In the genomic region with DNA sequence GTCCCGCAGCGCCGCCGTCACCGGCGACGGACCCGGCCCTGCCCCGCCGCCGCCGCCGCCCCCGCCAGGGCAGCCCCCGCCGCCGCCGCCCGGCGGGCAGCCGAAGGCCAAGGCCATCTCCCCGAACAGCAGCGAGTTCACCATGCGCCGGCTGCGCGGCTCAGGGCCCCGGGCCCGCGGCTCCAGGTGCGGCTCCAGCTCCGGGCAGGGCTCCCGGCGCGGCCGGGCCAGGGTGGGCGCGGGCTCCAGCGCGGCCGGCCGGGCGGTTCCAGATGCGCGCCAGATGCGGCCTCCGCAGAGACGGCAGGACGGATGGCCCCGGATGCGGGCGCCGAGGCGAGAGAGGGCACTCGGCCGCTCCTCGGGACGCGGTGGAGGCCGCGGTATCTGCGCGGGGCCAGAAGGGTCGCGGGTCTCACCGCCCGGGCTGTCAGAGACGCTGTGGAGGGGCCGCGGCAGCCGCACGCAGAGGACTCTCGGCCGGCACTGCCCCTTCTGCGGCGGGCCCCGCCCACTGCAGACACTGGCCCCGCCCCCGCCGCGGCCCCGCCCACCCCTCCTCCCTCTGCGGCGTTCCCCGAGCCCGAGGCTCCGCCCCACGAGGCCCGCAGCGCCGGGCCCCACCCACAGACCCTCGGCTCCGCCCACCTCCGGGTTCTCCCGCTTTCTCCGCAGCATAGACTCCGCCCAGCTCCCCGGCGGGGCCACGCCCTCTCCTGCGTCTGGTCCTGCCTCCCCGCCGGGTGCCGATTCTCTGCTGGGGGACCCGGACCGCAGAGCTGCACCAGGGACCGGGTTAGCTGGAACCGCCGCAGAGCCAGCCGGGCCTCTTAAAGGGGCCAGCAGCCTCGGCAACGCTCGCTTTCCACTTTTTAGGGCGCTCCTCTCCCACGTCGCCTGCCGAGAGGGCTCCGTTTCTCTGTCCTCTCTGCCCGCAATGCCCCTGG, we compare ENCODE assay signal across 8 cellular contexts. TPM values are rescaled to one million over a fixed set of nuclear protein-coding genes. Genes with fewer than 3 reads are reported as not detected.
DNase-seq lines count a peak whose midpoint lies in the region; ATAC-seq and TF ChIP-seq lines count a peak whose summit lies in the region.

TSS of gene IFFO2 (minus strand) at position 488 of the 947 bp plus-strand sequence. CDS start at position 144, 344 bp downstream.

- TF ChIP-seq CTCF in BJ (IDR thresholded peaks at IDR 0.05; ENCODE audit: insufficient read depth, low read depth, low read length) (no peak), right lobe of liver (IDR thresholded peaks at IDR 0.05) (no peak)

- peaks cover 29% of the 10 kb centered on the region for H3K36me3 Mint-ChIP-seq in activated CD4-positive, alpha-beta memory T cell treated with anti-CD3 and anti-CD28 coated beads for 36 hours

- DNase-seq in BJ (ENCODE audit: low read depth) (peak; percentile 50), GM19238 (ENCODE audit: insufficient read length, low spot score) (peak; percentile 98), NCI-H748 treated with DMSO at 0.1 percent for 48 hours (lab: John Stamatoyannopoulos, UW) (peak; percentile 69), dermis microvascular lymphatic vessel endothelial cell (ENCODE audit: low read depth in 2 of 2) (peak; percentile 75 to 94), right lobe of liver (peak; percentile 99 to 100 (median 99))
- DNase-seq in activated CD4-positive, alpha-beta memory T cell treated with anti-CD3 and anti-CD28 coated beads for 36 hours = peak; percentile 98
- peak; percentile 100 for DNase-seq in stimulated activated CD4-positive, alpha-beta T cell treated with anti-CD3 and anti-CD28 coated beads, Interleukin-4, amount 100 ng/mL, for 1 hour

- H3K4me3 Mint-ChIP-seq in activated CD4-positive, alpha-beta memory T cell treated with anti-CD3 and anti-CD28 coated beads for 36 hours = peak within 1 kb of the TSS; percentile 84

- CTCF ChIA-PET in BJ (lab: Yijun Ruan, JAX) = interaction anchor here (1.4 to 4.7 kb wide), 6 partner anchors 11 to 49 kb away, joined by 4 to 26 read pairs (median 12); no protein-coding TSS in a partner anchor
- CTCF ChIA-PET in activated CD4-positive, alpha-beta memory T cell treated with anti-CD3 and anti-CD28 coated beads for 36 hours (lab: Charles Lee) = interaction anchor here (0.6 to 6.9 kb wide), 11 partner anchors 9 to 119 kb away, joined by 3 to 55 read pairs (median 4); no protein-coding TSS in a partner anchor

- H3K27me3 ChIP-seq in BJ (ENCODE audit: control insufficient read depth, insufficient read depth, low read length) = 0 out of 2 replicates have a peak, but pooled peaks cover 2% of the 10 kb centered on the region
- H3K27me3 ChIP-seq in right lobe of liver = no peaks in the 10 kb centered on the region

- H3K36me3 ChIP-seq in BJ (ENCODE audit: control insufficient read depth, insufficient read depth, low read length) (0 out of 2 replicates have a peak, but pooled peaks cover 1% of the 10 kb centered on the region), right lobe of liver (no peaks in the 10 kb centered on the region)

- ATAC-seq in HG03432 (IDR thresholded peaks at IDR 0.05; ENCODE audit: unreplicated experiment) (peak; percentile 70), right lobe of liver (peak; percentile 92 to 98 (median 96))

- H3K9me3 ChIP-seq in right lobe of liver = no peaks in the 10 kb centered on the region

- peak within 1 kb of the TSS; percentile 26 to 88 (median 47) for H3K27ac ChIP-seq in right lobe of liver

- peaks cover 2% of the 10 kb centered on the region for H3K27me3 Mint-ChIP-seq in activated CD4-positive, alpha-beta memory T cell treated with anti-CD3 and anti-CD28 coated beads for 36 hours

- H3K4me1 ChIP-seq in right lobe of liver = peaks cover 0 to 35% (median 10%) of the 10 kb centered on the region in 4 donors

- TF ChIP-seq POLR2A in right lobe of liver (IDR thresholded peaks at IDR 0.05) = peak; percentile 95

- H3K4me1 Mint-ChIP-seq in activated CD4-positive, alpha-beta memory T cell treated with anti-CD3 and anti-CD28 coated beads for 36 hours (ENCODE audit: low read depth) = peaks cover 45% of the 10 kb centered on the region

- intact Hi-C loops in activated CD4-positive, alpha-beta memory T cell treated with anti-CD3 and anti-CD28 coated beads for 36 hours (cut with micrococcal nuclease) = loop anchor here (10.0 kb wide), 1 partner anchor 528 kb away; the partner anchor contains the start of gene CAPZB
- intact Hi-C loops in right lobe of liver (cut with DNase I) = loop anchor here in 1 of 2 donors (10.0 kb wide), 1 partner anchor 48 kb away; no protein-coding TSS in a partner anchor

- no peaks in the 10 kb centered on the region for H3K9me3 Mint-ChIP-seq in activated CD4-positive, alpha-beta memory T cell treated with anti-CD3 and anti-CD28 coated beads for 36 hours

- POLR2A ChIA-PET in BJ (lab: Charles Lee) = interaction anchor here (0.6 to 1.1 kb wide), 2 partner anchors 11 to 1082 kb away, joined by 3 read pairs; no protein-coding TSS in a partner anchor
- POLR2A ChIA-PET in activated CD4-positive, alpha-beta memory T cell treated with anti-CD3 and anti-CD28 coated beads for 36 hours (lab: Charles Lee) = interaction anchor here (0.6 to 9.3 kb wide), 11 partner anchors 8 to 58 kb away, joined by 3 to 225 read pairs (median 3); partner anchors contain the start of gene ALDH4A1

- H3K27ac Mint-ChIP-seq in activated CD4-positive, alpha-beta memory T cell treated with anti-CD3 and anti-CD28 coated beads for 36 hours = peak within 1 kb of the TSS; percentile 71

- peak within 1 kb of the TSS; percentile 88 for H3K4me3 ChIP-seq in BJ (ENCODE audit: low read depth, low read length)
- peak within 1 kb of the TSS; percentile 67 to 87 (median 78) for H3K4me3 ChIP-seq in right lobe of liver

- 0% methylated on average over 23 of the region's 119 CpGs for WGBS in right lobe of liver (ENCODE audit: insufficient coverage, low coverage, low lambda C conversion rate, missing lambda C conversion rate)

RNA-seq across cellular contexts. Expression of gene IFFO2, which starts in this region (rescaled TPM):
- polyA plus RNA-seq in BJ (2011; rRNA removed) = 11.1 and 15.0 TPM in 2 replicates
- polyA minus RNA-seq in BJ (2011; rRNA and poly(A)+ RNA removed) = 18.4 and 24.7 TPM in 2 replicates
- total RNA-seq in activated CD4-positive, alpha-beta memory T cell treated with anti-CD3 and anti-CD28 coated beads for 36 hours = 10 to 100 TPM; 40.4 to 42.0 TPM
- total RNA-seq in dermis microvascular lymphatic vessel endothelial cell (7.6 and 9.0 TPM in 2 replicates), right lobe of liver (10 to 100 TPM in 2 of 6 experiments, 1 to 10 TPM in 4; 2.9 to 12.7 (median 7.2) TPM)

Comparison
In these comparisons a context has a peak if more than half of its experiments do, and no peak if none do; other contexts are left out.
1. Peak in every context shown above with its lines: DNase-seq, ATAC-seq, H3K4me3 ChIP-seq and H3K27ac ChIP-seq.
2. DNase-seq: peak in every context shown above with its lines; median percentile 100 in stimulated activated CD4-positive, alpha-beta T cell treated with anti-CD3 and anti-CD28 coated beads, Interleukin-4, amount 100 ng/mL, for 1 hour; 99 in right lobe of liver; 98 in GM19238; 98 in activated CD4-positive, alpha-beta memory T cell treated with anti-CD3 and anti-CD28 coated beads for 36 hours; 84 in dermis microvascular lymphatic vessel endothelial cell; 69 in NCI-H748 treated with DMSO at 0.1 percent for 48 hours; 50 in BJ.